8 cellular contexts compared by ENCODE assay signal in genomic region chr19:57351867-57352266, GRCh38. TPM values are rescaled to one million over a fixed set of nuclear protein-coding genes. Genes with fewer than 3 reads are reported as not detected.
A peak's percentile ranks its signal among the peaks of the same experiment; 100 is the strongest.
DNase-seq lines count a peak whose midpoint lies in the region; ATAC-seq, FAIRE-seq and TF ChIP-seq lines count a peak whose summit lies in the region.

No MANE protein-coding gene starts in this region.

- H2BK120ac ChIP-seq in H1 (replicated peaks; ENCODE audit: low read depth, low read length), result no peak overlapping the region

- no peak overlapping the region for H2BK15ac ChIP-seq in H1 (ENCODE audit: low read length)

- TF ChIP-seq RAD21 in H1 (IDR thresholded peaks at IDR 0.05 in 1 of 2, conservative IDR thresholded peaks at IDR 0.05 in 1 of 2; ENCODE audit: low read depth in 2 of 2, low read length in 2 of 2), result no peak

- no peak overlapping the region for H2BK20ac ChIP-seq in H1 (ENCODE audit: low read length)

- H3K4ac ChIP-seq in H1 (replicated peaks; ENCODE audit: insufficient read length, low read depth, low read length), result no peak overlapping the region

- POLR2A ChIA-PET in CD8-positive, alpha-beta T cell (lab: Charles Lee), result no interaction called here
- POLR2A ChIA-PET in H1 (lab: Charles Lee; ENCODE audit: partially characterized antibody), result no interaction called here

- peak overlapping the region; percentile 96 for H3K4me3 Mint-ChIP-seq in CD8-positive, alpha-beta T cell
- H3K4me3 Mint-ChIP-seq in nephron, result peak overlapping the region; percentile 98 to 99 (median 99)

- TF ChIP-seq CTCF in CD8-positive, alpha-beta T cell (IDR thresholded peaks at IDR 0.05), result no peak
- TF ChIP-seq CTCF in H1 (IDR thresholded peaks at IDR 0.05; ENCODE audit: control extremely low read depth in 1 of 3, insufficient read depth in 1 of 3, low read depth in 1 of 3, low read length in 3 of 3) (peak in 1 of 3 experiments; percentile 2; a peak in 1 of 4 replicates), nephron (IDR thresholded peaks at IDR 0.05; ENCODE audit: unreplicated experiment in 3 of 3) (no peak)

- H3K79me1 ChIP-seq in H1 (ENCODE audit: low read depth, low read length), result peaks cover 10% of the 10 kb centered on the region

- peaks cover 38% of the 10 kb centered on the region for H3K9me3 Mint-ChIP-seq in CD8-positive, alpha-beta T cell
- peaks cover 13% of the 10 kb centered on the region for H3K9me3 Mint-ChIP-seq in nephron

- CTCF ChIA-PET in CD8-positive, alpha-beta T cell (lab: Charles Lee), result no interaction called here
- CTCF ChIA-PET in H1 (lab: Charles Lee; ENCODE audit: partially characterized antibody), result interaction anchor here (1.0 kb wide), 1 partner anchor 12 kb away, joined by 3 read pairs; no protein-coding TSS in a partner anchor

- no peak overlapping the region for H4K5ac ChIP-seq in H1 (ENCODE audit: insufficient read length, low read depth, low read length)

- no peak for FAIRE-seq in H1 (lab: Jason Lieb, UNC)

- no peak overlapping the region for H3K56ac ChIP-seq in H1 (replicated peaks; ENCODE audit: insufficient read length, low read depth, low read length)

- H3K27ac Mint-ChIP-seq in CD8-positive, alpha-beta T cell, result peak overlapping the region; percentile 93
- peak overlapping the region in 2 of 3 experiments; percentile 94 to 99 for H3K27ac Mint-ChIP-seq in nephron

- H3K23ac ChIP-seq in H1 (ENCODE audit: insufficient read length), result no peak overlapping the region

- peaks cover 32% of the 10 kb centered on the region for H3K36me3 ChIP-seq in CD8-positive, alpha-beta T cell (ENCODE audit: insufficient read depth, low read length)
- peaks cover 5 to 25% (median 21%) of the 10 kb centered on the region in 4 experiments; a peak in 6 of 8 replicates for H3K36me3 ChIP-seq in H1 (ENCODE audit: control insufficient read depth in 2 of 4, insufficient read depth in 4 of 4, low read length in 3 of 4)

- peaks cover 29% of the 10 kb centered on the region for H3K9me3 ChIP-seq in CD8-positive, alpha-beta T cell (ENCODE audit: low read length)
- no peaks in the 10 kb centered on the region for H3K9me3 ChIP-seq in H1 (ENCODE audit: insufficient read depth in 2 of 2, low read depth in 1 of 2, low read length in 1 of 2)

- peak overlapping the region; percentile 37; the same call in 1 of the 2 replicates for H2BK5ac ChIP-seq in H1 (ENCODE audit: low read depth, low read length)

- peak overlapping the region; percentile 93 to 94 for H3K4me2 ChIP-seq in H1 (ENCODE audit: insufficient read depth in 1 of 2, low read depth in 2 of 2, low read length in 2 of 2)

- DNase-seq in CD8-positive, alpha-beta T cell, result no peak
- DNase-seq in NAMALWA (ENCODE audit: low spot score), result peak; percentile 42
- no peak for DNase-seq in H1 (ENCODE audit: low read depth in 1 of 2, low spot score in 2 of 2)
- no peak for DNase-seq in cerebellar nuclear complex (lab: John Stamatoyannopoulos, UW)
- no peak for DNase-seq in islet precursor cell
- DNase-seq in A172 (ENCODE audit: low spot score), result no peak

- H3K36me3 Mint-ChIP-seq in CD8-positive, alpha-beta T cell, result peaks cover 61% of the 10 kb centered on the region
- peaks cover 50% of the 10 kb centered on the region for H3K36me3 Mint-ChIP-seq in nephron (ENCODE audit: low read depth)

- 0 out of 2 replicates have a peak overlapping the region, but pooled peaks have one; percentile 55 for H2AFZ ChIP-seq in H1 (ENCODE audit: low read length)

- ATAC-seq in CD8-positive, alpha-beta T cell, result no peak
- no peak for ATAC-seq in GM18519 (IDR thresholded peaks at IDR 0.05; ENCODE audit: low FRiP score, unreplicated experiment)

- H2AK5ac ChIP-seq in H1 (ENCODE audit: low read depth, low read length), result no peak overlapping the region

- peaks cover 0 to 3% of the 10 kb centered on the region in 2 experiments for H4K20me1 ChIP-seq in H1 (replicated peaks in 1 of 2; ENCODE audit: control insufficient read depth in 1 of 2, insufficient read depth in 2 of 2, low read length in 2 of 2)

- no peak overlapping the region for H3K14ac ChIP-seq in H1 (ENCODE audit: insufficient read length)

- H3K4me1 Mint-ChIP-seq in CD8-positive, alpha-beta T cell (ENCODE audit: low read depth), result peaks cover 32% of the 10 kb centered on the region
- peaks cover 29% of the 10 kb centered on the region for H3K4me1 Mint-ChIP-seq in nephron

- no peak for TF ChIP-seq POLR2A in H1 (IDR thresholded peaks at IDR 0.05; ENCODE audit: control extremely low read depth in 1 of 2, low read depth in 2 of 2, low read length in 2 of 2)

- peak overlapping the region; percentile 84 to 95 (median 88) for H3K9ac ChIP-seq in H1 (replicated peaks in 1 of 4; ENCODE audit: extremely low read depth in 1 of 4, low read depth in 3 of 4, low read length in 3 of 4)

- H3K27me3 ChIP-seq in CD8-positive, alpha-beta T cell (ENCODE audit: insufficient read depth, low read length), result no peaks in the 10 kb centered on the region
- no peaks in the 10 kb centered on the region for H3K27me3 ChIP-seq in H1 (replicated peaks in 1 of 4; ENCODE audit: control insufficient read depth in 3 of 4, extremely low read depth in 1 of 4, insufficient read depth in 3 of 4, low read length in 3 of 4)

- peaks cover 13% of the 10 kb centered on the region for H3K4me1 ChIP-seq in CD8-positive, alpha-beta T cell (ENCODE audit: insufficient read depth, low read length)
- H3K4me1 ChIP-seq in H1 (replicated peaks in 1 of 4; ENCODE audit: control insufficient read depth in 3 of 4, insufficient read depth in 4 of 4, low read length in 3 of 4), result peaks cover 0 to 4% (median 4%) of the 10 kb centered on the region in 4 experiments; a peak in 5 of 7 replicates

- H3K27ac ChIP-seq in CD8-positive, alpha-beta T cell (ENCODE audit: low read depth, low read length), result peak overlapping the region; percentile 68
- no peak overlapping the region for H3K27ac ChIP-seq in H1 (ENCODE audit: low read depth, low read length)

- 46% methylated on average over 7 of the region's 7 CpGs; no CpG with 5 or more reads in 1 of the 2 experiments for WGBS in H1 (ENCODE audit: extremely low coverage in 1 of 2, insufficient coverage in 1 of 2, insufficient read length in 1 of 2, insufficient replicate concordance in 2 of 2, low coverage in 1 of 2, low lambda C conversion rate in 2 of 2, missing lambda C conversion rate in 1 of 2), 2 experiments

- peaks cover 6 to 29% of the 10 kb centered on the region in 2 experiments; a peak in 3 of 4 replicates for H3K79me2 ChIP-seq in H1 (ENCODE audit: control insufficient read depth in 1 of 2, insufficient read depth in 2 of 2, low read length in 2 of 2)

- H4K8ac ChIP-seq in H1 (ENCODE audit: extremely low read depth, insufficient read depth, low read length), result no peak overlapping the region

- no peak overlapping the region for H4K91ac ChIP-seq in H1 (replicated peaks; ENCODE audit: insufficient read length, low read length)

- intact Hi-C loops in CD8-positive, alpha-beta T cell (cut with DNase I, micrococcal nuclease), result loop anchor here (1.0 to 5.0 kb wide), 8 partner anchors 11 to 160 kb away; partner anchors contain the start of genes TRAPPC2B (in 2 of the 2), ZNF460 (in 2 of the 2), ZNF547 (in 2 of the 2) and ZNF548 (in 2 of the 2)

- TF ChIP-seq EP300 in H1 (IDR thresholded peaks at IDR 0.05; ENCODE audit: borderline replicate concordance in 1 of 2, low read depth in 2 of 2, low read length in 2 of 2), result no peak

- no peaks in the 10 kb centered on the region for H3K27me3 Mint-ChIP-seq in CD8-positive, alpha-beta T cell (ENCODE audit: low read depth)
- H3K27me3 Mint-ChIP-seq in nephron (ENCODE audit: low read depth), result peaks cover 7% of the 10 kb centered on the region

- peak overlapping the region; percentile 87 for H3K4me3 ChIP-seq in CD8-positive, alpha-beta T cell (ENCODE audit: low read depth, low read length)
- H3K4me3 ChIP-seq in H1 (ENCODE audit: extremely low read depth in 1 of 4, insufficient read depth in 2 of 4, low read depth in 3 of 4, low read length in 4 of 4), result peak overlapping the region; percentile 88 to 100 (median 99)

- peaks cover 12% of the 10 kb centered on the region; the same call in 1 of the 2 replicates for H3K23me2 ChIP-seq in H1 (ENCODE audit: low read depth, low read length)

- H3K18ac ChIP-seq in H1 (ENCODE audit: extremely low read depth, low read length), result no peak overlapping the region

- no peak overlapping the region for H2BK12ac ChIP-seq in H1 (ENCODE audit: low read depth, low read length)

RNA-seq across cellular contexts. Expression of gene ZNF304, which starts 0.8 kb away (rescaled TPM):
- 1 to 10 TPM; 8.6 TPM for total RNA-seq in CD8-positive, alpha-beta T cell
- total RNA-seq in H1 (2021; fragmentation: NEBNext Ultra II Directional; extraction: Animal tissue kit (Norgen Biotek cat#: 25700)), result 9.1 and 10.5 TPM in 2 replicates
- polyA plus RNA-seq in H1 (2011; rRNA removed), result 3.3 and 4.3 TPM in 2 replicates
- polyA plus RNA-seq in H1 (2011; cell fraction: cytosol; rRNA removed), result 4.8 TPM
- 3.9 TPM for polyA plus RNA-seq in H1 (2011; cell fraction: nucleus; rRNA removed)
- 6.5 to 8.0 TPM (median 7.4 TPM) in 4 replicates for polyA plus RNA-seq in H1 (2012, experiment 1 of 2)
- 0.39 TPM for polyA plus RNA-seq in H1 (2012, experiment 2 of 2)
- 5.0 TPM for polyA plus RNA-seq in H1 (2013, experiment 1 of 2)
- polyA plus RNA-seq in H1 (2013, experiment 2 of 2), result 5.1 TPM
- 22.0 and 27.2 TPM in 2 replicates for polyA minus RNA-seq in H1 (2011; rRNA and poly(A)+ RNA removed)
- 10.8 TPM for polyA minus RNA-seq in H1 (2011; cell fraction: cytosol; rRNA and poly(A)+ RNA removed)
- polyA minus RNA-seq in H1 (2011; cell fraction: nucleus; rRNA and poly(A)+ RNA removed), result 7.3 TPM
- total RNA-seq in A172 (2014; rRNA removed; shearing (Covaris generic)), result 13.0 and 14.0 TPM in 2 replicates

RNA-seq across cellular contexts. Expression of gene TRAPPC2B, which starts 11.5 kb away (rescaled TPM):
- total RNA-seq in CD8-positive, alpha-beta T cell, result 1 to 10 TPM; 8.6 to 9.9 TPM
- total RNA-seq in H1 (2021; fragmentation: NEBNext Ultra II Directional; extraction: Animal tissue kit (Norgen Biotek cat#: 25700)), result 7.9 and 8.7 TPM in 2 replicates
- polyA plus RNA-seq in H1 (2011; rRNA removed), result 18.3 and 28.3 TPM in 2 replicates
- 16.4 TPM for polyA plus RNA-seq in H1 (2011; cell fraction: cytosol; rRNA removed)
- 5.5 TPM for polyA plus RNA-seq in H1 (2011; cell fraction: nucleus; rRNA removed)
- 10.1 to 14.1 TPM (median 10.9 TPM) in 4 replicates for polyA plus RNA-seq in H1 (2012, experiment 1 of 2)
- polyA plus RNA-seq in H1 (2012, experiment 2 of 2), result 15.4 TPM
- polyA plus RNA-seq in H1 (2013, experiment 1 of 2), result 13.4 TPM
- 13.3 TPM for polyA plus RNA-seq in H1 (2013, experiment 2 of 2)
- polyA minus RNA-seq in H1 (2011; rRNA and poly(A)+ RNA removed), result 4.5 and 6.6 TPM in 2 replicates
- 5.1 TPM for polyA minus RNA-seq in H1 (2011; cell fraction: cytosol; rRNA and poly(A)+ RNA removed)
- polyA minus RNA-seq in H1 (2011; cell fraction: nucleus; rRNA and poly(A)+ RNA removed), result 1.6 TPM
- total RNA-seq in A172 (2014; rRNA removed; shearing (Covaris generic)), result 35.3 and 42.1 TPM in 2 replicates

RNA-seq across cellular contexts. Expression of gene ZNF547, which starts 11.5 kb away (rescaled TPM):
- total RNA-seq in CD8-positive, alpha-beta T cell, result under 1 TPM; 0.72 to 0.81 TPM
- 2.0 and 2.1 TPM in 2 replicates for total RNA-seq in H1 (2021; fragmentation: NEBNext Ultra II Directional; extraction: Animal tissue kit (Norgen Biotek cat#: 25700))
- 1.1 TPM in 2 replicates for polyA plus RNA-seq in H1 (2011; rRNA removed)
- 0.93 TPM for polyA plus RNA-seq in H1 (2011; cell fraction: cytosol; rRNA removed)
- polyA plus RNA-seq in H1 (2011; cell fraction: nucleus; rRNA removed), result 1.3 TPM
- 1.2 to 1.8 TPM (median 1.4 TPM) in 4 replicates for polyA plus RNA-seq in H1 (2012, experiment 1 of 2)
- 0.07 TPM for polyA plus RNA-seq in H1 (2012, experiment 2 of 2)
- polyA plus RNA-seq in H1 (2013, experiment 1 of 2), result 0.87 TPM
- polyA plus RNA-seq in H1 (2013, experiment 2 of 2), result 0.79 TPM
- polyA minus RNA-seq in H1 (2011; rRNA and poly(A)+ RNA removed), result 2.8 and 5.1 TPM in 2 replicates
- 3.2 TPM for polyA minus RNA-seq in H1 (2011; cell fraction: cytosol; rRNA and poly(A)+ RNA removed)
- polyA minus RNA-seq in H1 (2011; cell fraction: nucleus; rRNA and poly(A)+ RNA removed), result 1.4 TPM
- total RNA-seq in A172 (2014; rRNA removed; shearing (Covaris generic)), result 4.7 and 10.0 TPM in 2 replicates

RNA-seq across cellular contexts. Expression of gene ZNF543, which starts 31.6 kb away (rescaled TPM):
- 1 to 10 TPM; 4.3 to 4.9 TPM for total RNA-seq in CD8-positive, alpha-beta T cell
- 8.7 and 9.0 TPM in 2 replicates for total RNA-seq in H1 (2021; fragmentation: NEBNext Ultra II Directional; extraction: Animal tissue kit (Norgen Biotek cat#: 25700))
- polyA plus RNA-seq in H1 (2011; rRNA removed), result 1.7 and 1.8 TPM in 2 replicates
- 2.5 TPM for polyA plus RNA-seq in H1 (2011; cell fraction: cytosol; rRNA removed)
- 2.0 TPM for polyA plus RNA-seq in H1 (2011; cell fraction: nucleus; rRNA removed)
- 2.5 to 3.6 TPM (median 2.8 TPM) in 4 replicates for polyA plus RNA-seq in H1 (2012, experiment 1 of 2)
- 0.80 TPM for polyA plus RNA-seq in H1 (2012, experiment 2 of 2)
- polyA plus RNA-seq in H1 (2013, experiment 1 of 2), result 2.9 TPM
- polyA plus RNA-seq in H1 (2013, experiment 2 of 2), result 2.9 TPM
- 14.6 and 17.9 TPM in 2 replicates for polyA minus RNA-seq in H1 (2011; rRNA and poly(A)+ RNA removed)
- polyA minus RNA-seq in H1 (2011; cell fraction: cytosol; rRNA and poly(A)+ RNA removed), result 7.1 TPM
- polyA minus RNA-seq in H1 (2011; cell fraction: nucleus; rRNA and poly(A)+ RNA removed), result 7.5 TPM
- total RNA-seq in A172 (2014; rRNA removed; shearing (Covaris generic)), result 15.8 and 16.6 TPM in 2 replicates

RNA-seq across cellular contexts. Expression of gene ZNF548, which starts 37.8 kb away (rescaled TPM):
- total RNA-seq in CD8-positive, alpha-beta T cell, result 10 to 100 TPM; 75.4 to 79.1 TPM
- total RNA-seq in H1 (2021; fragmentation: NEBNext Ultra II Directional; extraction: Animal tissue kit (Norgen Biotek cat#: 25700)), result 8.9 and 9.9 TPM in 2 replicates
- 7.4 TPM in 2 replicates for polyA plus RNA-seq in H1 (2011; rRNA removed)
- 9.1 TPM for polyA plus RNA-seq in H1 (2011; cell fraction: cytosol; rRNA removed)
- 8.3 TPM for polyA plus RNA-seq in H1 (2011; cell fraction: nucleus; rRNA removed)
- 6.1 to 9.0 TPM (median 8.1 TPM) in 4 replicates for polyA plus RNA-seq in H1 (2012, experiment 1 of 2)
- 1.0 TPM for polyA plus RNA-seq in H1 (2012, experiment 2 of 2)
- polyA plus RNA-seq in H1 (2013, experiment 1 of 2), result 3.8 TPM
- polyA plus RNA-seq in H1 (2013, experiment 2 of 2), result 3.8 TPM
- polyA minus RNA-seq in H1 (2011; rRNA and poly(A)+ RNA removed), result 18.5 and 24.3 TPM in 2 replicates
- 6.2 TPM for polyA minus RNA-seq in H1 (2011; cell fraction: cytosol; rRNA and poly(A)+ RNA removed)
- polyA minus RNA-seq in H1 (2011; cell fraction: nucleus; rRNA and poly(A)+ RNA removed), result 5.0 TPM
- 22.2 and 30.7 TPM in 2 replicates for total RNA-seq in A172 (2014; rRNA removed; shearing (Covaris generic))
